Comparison of ENCODE assay signal across 30 cellular contexts in the genomic region with DNA sequence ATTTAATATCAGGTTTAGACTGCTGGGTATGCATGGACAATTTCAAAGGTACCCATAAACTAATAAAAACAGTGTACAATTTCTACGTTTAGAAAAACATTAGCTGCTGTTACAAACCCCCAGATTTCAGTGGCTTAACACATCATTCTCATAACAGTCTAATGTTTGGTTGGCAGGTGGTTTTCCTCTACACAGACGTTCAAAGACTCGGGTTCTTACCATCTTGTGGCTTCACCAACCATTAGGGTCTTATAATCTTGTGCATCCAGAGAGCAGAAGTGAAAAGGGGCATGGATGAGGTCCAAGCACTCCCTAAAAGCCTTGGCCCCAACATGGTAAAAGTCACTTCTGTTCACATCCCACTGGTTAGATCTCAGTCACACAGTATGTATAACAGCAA.
"Had no signal": no experiment of that assay in that cellular context is flagged by ENCODE, and none has a peak within 500 bp of the region (broad histone marks: within the 10 kb centered on the region; RNA-seq: fewer than 3 reads in every experiment).

No MANE protein-coding gene starts in this region.

- H3K36me3 ChIP-seq: breast epithelium, esophagus squamous epithelium, left lung, neutrophil, pancreas, prostate gland, thoracic aorta, uterus, WERI-Rb-1 had no signal

- H3K9me3 ChIP-seq: breast epithelium, esophagus squamous epithelium, neutrophil, pancreas, prostate gland, uterus had no signal

- DNase-seq: activated CD4-positive, alpha-beta memory T cell treated with anti-CD3 and anti-CD28 coated beads for 36 hours; activated CD4-positive, alpha-beta T cell treated with anti-CD3 and anti-CD28 coated beads, Interleukin-2, amount 10 ng/mL, durations not matched to agents 24 days and 14 days; activated CD8-positive, alpha-beta memory T cell treated with anti-CD3 and anti-CD28 coated beads, Interleukin-2, amount 50 U/mL, for 48 hours; activated gamma-delta T cell; activated naive CD4-positive, alpha-beta T cell treated with anti-CD3 and anti-CD28 coated beads, Interleukin-2, amount 10 ng/mL, durations not matched to agents 7 days and 5 days; activated T-cell treated with anti-CD3 and anti-CD28 coated beads, Interleukin-2, amount 50 U/mL, for 24 hours; central memory CD4-positive, alpha-beta T cell; dermis blood vessel endothelial cell; effector CD4-positive, alpha-beta T cell; esophagus squamous epithelium; foreskin melanocyte; heart right ventricle; left lung; mesendoderm; nephron progenitor cell; pancreas; retina; stimulated activated CD4-positive, alpha-beta T cell treated with anti-CD3 and anti-CD28 coated beads, Interleukin-4, amount 100 ng/mL, for 24 hours; uterus; WERI-Rb-1 had no signal

- ATAC-seq: activated CD4-positive, CD25-positive, alpha-beta regulatory T cell treated with anti-CD3 and anti-CD28 coated beads, Interleukin-2, amount 50 U/mL, for 24 hours; heart right ventricle; left lung; pancreas; sciatic nerve; stimulated activated effector memory CD8-positive, alpha-beta T cell treated with anti-CD3 and anti-CD28 coated beads, Interleukin-12 subunit alpha, Interleukin-12 subunit beta, amount 100 ng/mL, for 72 hours had no signal

- H3K27ac ChIP-seq: breast epithelium, epithelial cell of prostate, esophagus squamous epithelium, heart right ventricle, left lung, neutrophil, pancreas, prostate gland, skin epidermis, thoracic aorta, uterus, WERI-Rb-1 had no signal

- H3K4me3 ChIP-seq: breast epithelium, esophagus squamous epithelium, heart right ventricle, left lung, lung, pancreas, prostate gland, skin epidermis, thoracic aorta, uterus had no signal

- H3K4me1 ChIP-seq: breast epithelium, prostate gland, uterus had no signal

- H3K27me3 ChIP-seq: breast epithelium, esophagus squamous epithelium, heart right ventricle, left lung, neutrophil, pancreas, uterus had no signal
